ENCODE assay signal across 1 cellular context in genomic region chr9:119370816-119371215, GRCh38.
A peak's percentile ranks its signal among the peaks of the same experiment; 100 is the strongest.
TF ChIP-seq lines count a peak whose summit lies in the region.

No MANE protein-coding gene starts in this region.

TF ChIP-seq in H1, 55 proteins besides CTCF, POLR2A, EP300 and RAD21 (continued from another document):
- TF ChIP-seq SAP30 (IDR thresholded peaks at IDR 0.05; ENCODE audit: insufficient read depth, insufficient replicate concordance, low read length), result peak; percentile 43
